1 cellular context compared by ENCODE assay signal in the genomic region with DNA sequence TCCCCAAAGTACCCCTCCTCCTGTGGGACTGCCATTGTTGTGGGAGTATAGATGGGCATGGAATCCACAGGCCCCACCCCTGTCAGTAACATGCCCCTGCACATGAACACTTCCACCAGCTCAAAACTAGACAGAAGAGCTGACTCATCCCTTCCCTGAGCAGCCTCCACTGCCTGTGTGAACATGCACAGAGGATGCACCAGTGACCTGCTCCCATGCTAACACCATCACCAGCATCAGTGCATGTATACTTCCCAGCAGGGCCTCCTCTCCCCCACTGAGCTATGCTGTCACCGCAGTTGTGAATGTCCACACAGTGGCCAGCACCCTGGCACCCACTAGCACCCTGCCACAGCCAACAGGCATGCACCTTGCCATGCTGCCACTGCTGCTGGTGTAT.
TF ChIP-seq lines count a peak whose summit lies in the region.

No MANE protein-coding gene starts in this region.

TF ChIP-seq in H1, 55 proteins besides CTCF, POLR2A, EP300 and RAD21 (continued from another document):
- TF ChIP-seq EGR1 (IDR thresholded peaks at IDR 0.05; ENCODE audit: borderline replicate concordance, low read depth, low read length) (no peak), BCL11A (IDR thresholded peaks at IDR 0.05; ENCODE audit: low read depth in 2 of 2, low read length in 2 of 2) (no peak), RFX5 (IDR thresholded peaks at IDR 0.05; ENCODE audit: borderline replicate concordance, low read depth, low read length) (no peak), TAF1 (IDR thresholded peaks at IDR 0.05; ENCODE audit: low read depth, low read length) (no peak), TAF7 (optimal IDR thresholded peaks at IDR 0.05; ENCODE audit: borderline replicate concordance, low read depth, low read length) (no peak), CEBPB (IDR thresholded peaks at IDR 0.05; ENCODE audit: low read depth, low read length) (no peak), CBX5 (IDR thresholded peaks at IDR 0.05; ENCODE audit: low read depth, low read length) (no peak), SP1 (IDR thresholded peaks at IDR 0.05; ENCODE audit: low read depth, low read length) (no peak), RNF2 (IDR thresholded peaks at IDR 0.05; ENCODE audit: borderline replicate concordance, low read depth, low read length, missing control alignments, poor library complexity, severe bottlenecking) (no peak), BACH1 (IDR thresholded peaks at IDR 0.05; ENCODE audit: low read length) (no peak), NRF1 (IDR thresholded peaks at IDR 0.05; ENCODE audit: low read depth, low read length) (no peak), POLR2AphosphoS5 (IDR thresholded peaks at IDR 0.05; ENCODE audit: low read depth, low read length) (no peak)
